ENCODE assay signal across 1 cellular context in genomic region chr17:81804559-81805399, GRCh38.
A peak's percentile ranks its signal among the peaks of the same experiment; 100 is the strongest.
TF ChIP-seq lines count a peak whose summit lies in the region.

No MANE protein-coding gene starts in this region.

TF ChIP-seq in HepG2, 621 proteins besides CTCF, POLR2A, EP300 and RAD21 (continued from another document):
- TF ChIP-seq ZNF101 (CRISPR knock-in tag; IDR thresholded peaks at IDR 0.05; ENCODE audit: borderline replicate concordance, low read depth) (no peak), ASH2L (IDR thresholded peaks at IDR 0.05; ENCODE audit: insufficient read length, low read depth, low read length) (no peak), ZBTB7B (CRISPR knock-in tag; IDR thresholded peaks at IDR 0.05) (no peak), KAT7 (CRISPR knock-in tag; IDR thresholded peaks at IDR 0.05; ENCODE audit: borderline replicate concordance) (no peak), ZSCAN25 (CRISPR knock-in tag; IDR thresholded peaks at IDR 0.05) (0 out of 2 replicates have a peak, but pooled peaks have one; percentile 22), TRIM22 (IDR thresholded peaks at IDR 0.05) (no peak), AGO2 (optimal IDR thresholded peaks at IDR 0.05; ENCODE audit: low read depth, low read length) (no peak), RCOR2 (CRISPR knock-in tag; IDR thresholded peaks at IDR 0.05) (no peak)
